In the genomic region with DNA sequence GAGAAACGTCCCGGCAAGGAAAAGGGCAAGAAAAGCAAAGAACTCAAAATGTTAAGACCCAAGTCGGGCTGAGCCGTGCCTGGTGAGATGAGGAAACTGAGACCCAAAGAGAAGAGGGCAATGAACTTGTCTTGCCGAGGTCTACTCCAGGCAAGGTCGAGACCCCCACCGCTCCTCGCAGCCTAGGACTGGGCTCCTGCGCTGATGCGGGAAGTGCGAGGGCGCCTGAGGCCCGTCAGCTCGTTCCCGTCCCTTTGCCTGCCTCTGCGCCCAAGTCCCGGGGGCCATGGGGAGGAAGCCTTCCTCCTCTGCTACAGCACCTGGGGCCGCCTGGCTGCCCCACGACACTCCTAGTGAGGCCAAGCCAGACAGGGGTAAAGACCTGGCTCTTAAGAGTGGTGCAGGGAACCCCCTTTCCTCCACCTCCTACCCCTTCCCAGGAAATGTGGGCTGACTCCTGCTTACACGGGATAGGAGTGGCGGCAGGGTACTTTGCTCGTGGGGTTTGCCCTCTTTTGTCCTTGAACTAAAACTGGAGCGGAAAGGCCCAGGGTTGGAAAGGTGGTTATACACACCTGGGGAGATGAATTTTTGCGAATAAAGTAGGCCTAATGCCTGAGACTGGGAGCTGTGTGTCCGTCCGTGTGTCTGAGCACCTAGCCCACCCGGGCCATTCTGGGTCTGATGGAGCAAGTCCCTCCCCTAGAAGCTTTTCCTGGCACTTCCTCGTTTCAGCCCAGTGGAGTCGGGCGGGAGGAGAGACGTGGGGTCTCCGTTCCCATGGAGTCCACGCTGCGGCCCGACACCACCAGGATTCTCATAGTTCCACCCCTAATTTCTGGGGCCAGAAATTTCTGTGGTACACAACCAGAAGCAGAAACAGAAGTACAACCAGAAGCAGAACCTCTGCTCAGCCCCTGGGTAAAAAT, we compare ENCODE assay signal across 11 cellular contexts. TPM values are rescaled to one million over a fixed set of nuclear protein-coding genes. Genes with fewer than 3 reads are reported as not detected.
A peak's percentile ranks its signal among the peaks of the same experiment; 100 is the strongest.
DNase-seq lines count a peak whose midpoint lies in the region; ATAC-seq and TF ChIP-seq lines count a peak whose summit lies in the region.
"Had no signal": no experiment of that assay in that cellular context is flagged by ENCODE, and none has a peak within 500 bp of the region (broad histone marks: within the 10 kb centered on the region; RNA-seq: fewer than 3 reads in every experiment).

No MANE protein-coding gene starts in this region.

- H3K9me3 ChIP-seq in fibroblast of lung (ENCODE audit: control insufficient read depth, insufficient read depth, low read depth, low read length) (no peaks in the 10 kb centered on the region), parathyroid adenoma (ENCODE audit: control insufficient read depth, low read length) (no peaks in the 10 kb centered on the region)

- H4K20me1 ChIP-seq in fibroblast of lung (ENCODE audit: control insufficient read depth, extremely low read depth, insufficient read depth, low read length), result no peaks in the 10 kb centered on the region

- H2AFZ ChIP-seq in fibroblast of lung (ENCODE audit: low read length) (no peak overlapping the region), parathyroid adenoma (peak overlapping the region; percentile 53)

- H3K4me3 ChIP-seq in fibroblast of lung (replicated peaks in 1 of 4; ENCODE audit: control extremely low read depth in 1 of 4, insufficient read depth in 1 of 4, low read depth in 3 of 4, low read length in 4 of 4), result no peak overlapping the region
- H3K4me3 ChIP-seq in parathyroid adenoma (ENCODE audit: low read depth, low read length), result no peak overlapping the region

- H3K4me2 ChIP-seq in fibroblast of lung (ENCODE audit: extremely low read depth, insufficient read depth, low read length), result peak overlapping the region; percentile 44
- peak overlapping the region; percentile 87 for H3K4me2 ChIP-seq in parathyroid adenoma (ENCODE audit: low read length)

- TF ChIP-seq CTCF in Calu3 (IDR thresholded peaks at IDR 0.05; ENCODE audit: unreplicated experiment), result no peak
- TF ChIP-seq CTCF in fibroblast of lung (conservative IDR thresholded peaks at IDR 0.05 in 1 of 2, IDR thresholded peaks at IDR 0.05 in 1 of 2; ENCODE audit: low read depth in 1 of 2, low read length in 2 of 2), result no peak
- TF ChIP-seq CTCF in parathyroid adenoma (IDR thresholded peaks at IDR 0.05), result no peak

- H3K27me3 Mint-ChIP-seq in Calu3 (ENCODE audit: unreplicated experiment), result peaks cover 78% of the 10 kb centered on the region
- peaks cover 42 to 65% of the 10 kb centered on the region in 2 donors for H3K27me3 Mint-ChIP-seq in T-cell

- H3K4me1 Mint-ChIP-seq in Calu3 (ENCODE audit: low read depth, unreplicated experiment) (peaks cover 9% of the 10 kb centered on the region), T-cell (peaks cover 10 to 27% (median 18%) of the 10 kb centered on the region in 3 donors)

- POLR2A ChIA-PET in T-cell (lab: Charles Lee), result no interaction called here

- peaks cover 11% of the 10 kb centered on the region for H3K36me3 Mint-ChIP-seq in Calu3 (ENCODE audit: insufficient read depth, unreplicated experiment)
- no peaks in the 10 kb centered on the region for H3K36me3 Mint-ChIP-seq in T-cell

- peaks cover 61% of the 10 kb centered on the region for H3K27me3 ChIP-seq in fibroblast of lung (ENCODE audit: control insufficient read depth, insufficient read depth, low read length)
- no peaks in the 10 kb centered on the region for H3K27me3 ChIP-seq in parathyroid adenoma (ENCODE audit: control insufficient read depth, insufficient read depth, low read length)

- H3K36me3 ChIP-seq in fibroblast of lung (ENCODE audit: control insufficient read depth, insufficient read depth, low read length), result no peaks in the 10 kb centered on the region
- no peaks in the 10 kb centered on the region for H3K36me3 ChIP-seq in parathyroid adenoma (ENCODE audit: control insufficient read depth, insufficient read depth, low read length)

- H3K4me1 ChIP-seq in fibroblast of lung (ENCODE audit: control insufficient read depth, extremely low read depth, insufficient read depth, low read length) (no peaks in the 10 kb centered on the region), parathyroid adenoma (no peaks in the 10 kb centered on the region)

- H3K79me2 ChIP-seq in fibroblast of lung (ENCODE audit: control insufficient read depth, insufficient read depth, low read length) (no peaks in the 10 kb centered on the region), parathyroid adenoma (no peaks in the 10 kb centered on the region)

- H3K4me3 Mint-ChIP-seq in Calu3 (ENCODE audit: low read depth, unreplicated experiment) (peak overlapping the region; percentile 68), T-cell (peak overlapping the region; percentile 71 to 83 (median 77))

- no peak overlapping the region for H3K9ac ChIP-seq in fibroblast of lung (ENCODE audit: insufficient read depth, low read length)
- no peak overlapping the region for H3K9ac ChIP-seq in parathyroid adenoma

- H3K9me3 Mint-ChIP-seq in Calu3 (ENCODE audit: low read depth, unreplicated experiment) (no peaks in the 10 kb centered on the region), T-cell (no peaks in the 10 kb centered on the region)

- H3K27ac Mint-ChIP-seq in Calu3 (ENCODE audit: unreplicated experiment) (no peak overlapping the region), T-cell (peak overlapping the region in 1 of 2 donors; percentile 19)

- CTCF ChIA-PET in Calu3 (lab: Charles Lee), result interaction anchor here (0.6 kb wide), 1 partner anchor 1015 kb away, joined by 4 read pairs; no protein-coding TSS in a partner anchor
- CTCF ChIA-PET in T-cell (lab: Charles Lee), result no interaction called here

- DNase-seq in Calu3 (no peak), T-cell (no peak), fibroblast of lung (ENCODE audit: low read depth in 2 of 2) (no peak)
- DNase-seq in effector CD4-positive, alpha-beta T cell, result no peak
- no peak for DNase-seq in activated CD4-positive, CD25-positive, alpha-beta regulatory T cell treated with anti-CD3 and anti-CD28 coated beads, Interleukin-2, amount 50 U/mL, for 72 hours
- DNase-seq: GDM1 had no signal

- H3K27ac ChIP-seq in fibroblast of lung (ENCODE audit: insufficient read depth, low read length) (no peak overlapping the region), parathyroid adenoma (no peak overlapping the region)

- intact Hi-C loops in Calu3 (cut with micrococcal nuclease; ENCODE audit: unreplicated experiment), result no loop called here

- no TSS peak for BruUV-seq in Calu3 (replicated peaks; lab: Mats Ljungman, UMichigan)

- ATAC-seq in T-cell (replicated peaks in 1 of 4) (no peak), GM19455 (IDR thresholded peaks at IDR 0.05; ENCODE audit: unreplicated experiment) (no peak), HG03108 (IDR thresholded peaks at IDR 0.05; ENCODE audit: unreplicated experiment) (no peak)

RNA-seq across cellular contexts. Expression of a gene that starts 1.1 kb away (rescaled TPM):
- total RNA-seq in Calu3 (2022) (0.09 and 0.15 TPM in 2 replicates), T-cell (under 1 TPM in 1 of 5 donors, not detected in 4; 0.20 TPM), fibroblast of lung (under 0.01 TPM in 1 of 2 replicates, not detected in the other)
- polyA plus RNA-seq in fibroblast of lung, result not detected in 2 replicates
- 0.02 TPM in 1 of 2 replicates, not detected in the other for polyA plus RNA-seq in fibroblast of lung (2012)
- polyA minus RNA-seq in fibroblast of lung (ENCODE audit: low replicate concordance), result not detected in 2 replicates
- total RNA-seq: LHCN-M2, subcutaneous adipose tissue had no signal

RNA-seq across cellular contexts. Expression of a gene that starts 38.7 kb away (rescaled TPM):
- total RNA-seq in Calu3 (2022) (24.6 and 25.3 TPM in 2 replicates), T-cell (10 to 100 TPM; 29.9 to 36.9 (median 30.2) TPM), fibroblast of lung (25.1 and 25.7 TPM in 2 replicates)
- 11.2 and 14.3 TPM in 2 replicates for polyA plus RNA-seq in fibroblast of lung
- 10.1 and 10.4 TPM in 2 replicates for polyA plus RNA-seq in fibroblast of lung (2012)
- 9.5 and 13.5 TPM in 2 replicates for polyA minus RNA-seq in fibroblast of lung (ENCODE audit: low replicate concordance)
